In genomic region chr16:89484923-89485679, GRCh38 we compare ENCODE assay signal across 8 cellular contexts. TPM values are rescaled to one million over a fixed set of nuclear protein-coding genes. Genes with fewer than 3 reads are reported as not detected.
DNase-seq lines count a peak whose midpoint lies in the region; ATAC-seq and TF ChIP-seq lines count a peak whose summit lies in the region.

No MANE protein-coding gene starts in this region.

- no peak overlapping the region for H3K4ac ChIP-seq in IMR-90 (ENCODE audit: low read depth, low read length)

- H3K4me1 ChIP-seq in IMR-90 (ENCODE audit: control insufficient read depth, insufficient read depth, low read length) (peaks cover 27% of the 10 kb centered on the region), Karpas-422 (ENCODE audit: low read length) (peaks cover 15% of the 10 kb centered on the region)

- no peak overlapping the region for H3K18ac ChIP-seq in IMR-90 (ENCODE audit: low read depth, low read length)

- H2BK120ac ChIP-seq in IMR-90 (ENCODE audit: low read depth, low read length) = no peak overlapping the region

- peak overlapping the region; percentile 37; the same call in 1 of the 2 replicates for H3K23ac ChIP-seq in IMR-90 (ENCODE audit: low read depth, low read length)

- no peak for TF ChIP-seq CTCF in IMR-90 (conservative IDR thresholded peaks at IDR 0.05; ENCODE audit: low read depth, low read length)

- peaks cover 45% of the 10 kb centered on the region for H3K9me1 ChIP-seq in IMR-90 (ENCODE audit: insufficient read depth, low read length)

- no peaks in the 10 kb centered on the region for H3K9me3 ChIP-seq in IMR-90 (ENCODE audit: control insufficient read depth, insufficient read depth, low read length)
- no peaks in the 10 kb centered on the region for H3K9me3 ChIP-seq in Karpas-422 (ENCODE audit: low read length)

- H4K20me1 ChIP-seq in IMR-90 (ENCODE audit: insufficient read depth, low read length) (peaks cover 91% of the 10 kb centered on the region), Karpas-422 (ENCODE audit: insufficient read depth, low read depth, low read length) (peaks cover 88% of the 10 kb centered on the region)

- intact Hi-C loops in IMR-90 (cut with micrococcal nuclease) = no loop called here

- H3K9me3 Mint-ChIP-seq in activated naive CD8-positive, alpha-beta T cell treated with anti-CD3 and anti-CD28 coated beads, Interleukin-2, amount 50 U/mL, for 24 hours = no peaks in the 10 kb centered on the region

- no peak overlapping the region for H2AK5ac ChIP-seq in IMR-90 (ENCODE audit: low read depth, low read length)

- in situ Hi-C loops in IMR-90 (cut with MboI; ENCODE audit: low sequenced_read_pairs) = no loop called here

- H3K14ac ChIP-seq in IMR-90 (replicated peaks; ENCODE audit: low read depth, low read length) = no peak overlapping the region

- H3K36me3 ChIP-seq in IMR-90 (ENCODE audit: control insufficient read depth, insufficient read depth, low read length) (no peaks in the 10 kb centered on the region), Karpas-422 (ENCODE audit: insufficient read depth, low read length) (no peaks in the 10 kb centered on the region; the same call in 1 of the 2 replicates)

- H3K27me3 Mint-ChIP-seq in activated naive CD8-positive, alpha-beta T cell treated with anti-CD3 and anti-CD28 coated beads, Interleukin-2, amount 50 U/mL, for 24 hours = no peaks in the 10 kb centered on the region

- H3K9me2 ChIP-seq in Karpas-422 (replicated peaks; ENCODE audit: insufficient read depth, low read length) = no peaks in the 10 kb centered on the region

- DNase-seq in NCI-H82 (lab: John Stamatoyannopoulos, UW) (peak; percentile 13), NCI-H82 treated with DMSO at 0.1 percent for 48 hours (lab: John Stamatoyannopoulos, UW; ENCODE audit: unreplicated experiment) (no peak), IMR-90 (no peak), NCI-H1105 (lab: John Stamatoyannopoulos, UW) (no peak), Karpas-422 (no peak)
- DNase-seq in activated naive CD8-positive, alpha-beta T cell treated with anti-CD3 and anti-CD28 coated beads, Interleukin-2, amount 50 U/mL, for 24 hours = no peak
- peak; percentile 52 for DNase-seq in stimulated activated CD8-positive, alpha-beta memory T cell treated with anti-CD3 and anti-CD28 coated beads, Interleukin-4, amount 100 ng/mL, for 48 hours

- H2AK9ac ChIP-seq in IMR-90 (replicated peaks; ENCODE audit: low read depth, low read length, poor library complexity) = no peak overlapping the region

- H3K4me3 ChIP-seq in IMR-90 (ENCODE audit: insufficient read depth, low read depth, low read length) (no peak overlapping the region), Karpas-422 (ENCODE audit: low read length) (no peak overlapping the region)

- TF ChIP-seq RAD21 in IMR-90 (IDR thresholded peaks at IDR 0.05; ENCODE audit: low read length) = no peak

- H2AFZ ChIP-seq in IMR-90 (replicated peaks; ENCODE audit: low read length, poor library complexity) = no peak overlapping the region
- no peak overlapping the region for H2AFZ ChIP-seq in Karpas-422 (ENCODE audit: low read length)

- POLR2A ChIA-PET in IMR-90 (lab: Charles Lee; ENCODE audit: unreplicated experiment) = no interaction called here

- no peak for TF ChIP-seq POLR2A in IMR-90 (IDR thresholded peaks at IDR 0.05; ENCODE audit: low read depth, low read length)

- peaks cover 87% of the 10 kb centered on the region for H3K4me1 Mint-ChIP-seq in activated naive CD8-positive, alpha-beta T cell treated with anti-CD3 and anti-CD28 coated beads, Interleukin-2, amount 50 U/mL, for 24 hours

- H4K8ac ChIP-seq in IMR-90 (ENCODE audit: low read depth in 2 of 2, low read length in 2 of 2) = no peak overlapping the region

- H3K4me2 ChIP-seq in IMR-90 (ENCODE audit: low read depth, low read length) (no peak overlapping the region), Karpas-422 (ENCODE audit: low read depth, low read length, poor library complexity, severe bottlenecking) (no peak overlapping the region)

- H3K27ac Mint-ChIP-seq in activated naive CD8-positive, alpha-beta T cell treated with anti-CD3 and anti-CD28 coated beads, Interleukin-2, amount 50 U/mL, for 24 hours = peak overlapping the region; percentile 82

- dilution Hi-C loops in IMR-90 (cut with HindIII; ENCODE audit: low sequenced_read_pairs, unreplicated experiment) = no loop called here

- H3K79me2 ChIP-seq in Karpas-422 (ENCODE audit: low read length) = peaks cover 84% of the 10 kb centered on the region

- H3K4me3 Mint-ChIP-seq in activated naive CD8-positive, alpha-beta T cell treated with anti-CD3 and anti-CD28 coated beads, Interleukin-2, amount 50 U/mL, for 24 hours = peak overlapping the region; percentile 96

- no peak overlapping the region for H2BK15ac ChIP-seq in IMR-90 (ENCODE audit: low read depth, low read length)

- H4K5ac ChIP-seq in IMR-90 (ENCODE audit: low read depth, low read length) = no peak overlapping the region

- H3K27me3 ChIP-seq in IMR-90 (ENCODE audit: control insufficient read depth, insufficient read depth, low read length) = no peaks in the 10 kb centered on the region
- H3K27me3 ChIP-seq in Karpas-422 (ENCODE audit: low read length) = no peaks in the 10 kb centered on the region; the same call in 1 of the 2 replicates

- peaks cover 0 to 64% of the 10 kb centered on the region in 2 experiments; a peak in 2 of 4 replicates for H3K79me1 ChIP-seq in IMR-90 (ENCODE audit: low read depth in 1 of 2, low read length in 2 of 2)

- 64% methylated on average over 2 of the region's 11 CpGs; no CpG with 5 or more reads in 1 of the 2 experiments for WGBS in IMR-90 (ENCODE audit: extremely low coverage in 2 of 2, insufficient read length in 1 of 2), 2 experiments

- peaks cover 55% of the 10 kb centered on the region for H3K36me3 Mint-ChIP-seq in activated naive CD8-positive, alpha-beta T cell treated with anti-CD3 and anti-CD28 coated beads, Interleukin-2, amount 50 U/mL, for 24 hours (ENCODE audit: low read depth)

- H3K27ac ChIP-seq in IMR-90 (ENCODE audit: insufficient read depth, low read length) = no peak overlapping the region
- H3K27ac ChIP-seq in Karpas-422 (ENCODE audit: low read length) = no peak overlapping the region

- ATAC-seq in IMR-90 (ENCODE audit: low read depth) = no peak
- ATAC-seq in activated naive CD8-positive, alpha-beta T cell treated with anti-CD3 and anti-CD28 coated beads, Interleukin-2, amount 50 U/mL, for 24 hours = peak; percentile 21
- no peak for ATAC-seq in HG02938 (IDR thresholded peaks at IDR 0.05; ENCODE audit: unreplicated experiment)

- H3K9ac ChIP-seq in IMR-90 (ENCODE audit: low read depth, low read length) (no peak overlapping the region), Karpas-422 (ENCODE audit: low read length) (no peak overlapping the region)

- CTCF ChIA-PET in IMR-90 (lab: Yijun Ruan, JAX) = no interaction called here

- H2BK5ac ChIP-seq in IMR-90 (ENCODE audit: low read depth, low read length, poor library complexity, severe bottlenecking) = no peak overlapping the region

- no peak overlapping the region for H2BK20ac ChIP-seq in IMR-90 (ENCODE audit: low read depth, low read length)

- no peak overlapping the region for H3K56ac ChIP-seq in IMR-90 (ENCODE audit: extremely low read depth, insufficient read depth, low read length)

- no peak overlapping the region for H4K91ac ChIP-seq in IMR-90 (ENCODE audit: insufficient read depth, low read depth, low read length)

- no TSS peak for BruUV-seq in IMR-90 (replicated peaks; lab: Mats Ljungman, UMichigan)

TF ChIP-seq in IMR-90, 13 proteins besides CTCF, POLR2A, EP300 and RAD21:
- no peak for TF ChIP-seq ELK1 (IDR thresholded peaks at IDR 0.05; ENCODE audit: borderline replicate concordance, low read depth, low read length)
- no peak for TF ChIP-seq RFX5 (IDR thresholded peaks at IDR 0.05; ENCODE audit: low read depth, low read length)
- no peak for TF ChIP-seq RCOR1 (IDR thresholded peaks at IDR 0.05; ENCODE audit: insufficient replicate concordance, low read length)
- TF ChIP-seq NFE2L2 (IDR thresholded peaks at IDR 0.05; ENCODE audit: low read depth, low read length) = no peak
- TF ChIP-seq MXI1 (IDR thresholded peaks at IDR 0.05; ENCODE audit: borderline replicate concordance, low read depth, low read length) = no peak
- no peak for TF ChIP-seq BHLHE40 (IDR thresholded peaks at IDR 0.05; ENCODE audit: low read depth, low read length)
- no peak for TF ChIP-seq SMC3 (IDR thresholded peaks at IDR 0.05; ENCODE audit: low read depth, low read length)
- TF ChIP-seq CEBPB (IDR thresholded peaks at IDR 0.05; ENCODE audit: low read depth, low read length) = no peak
- TF ChIP-seq, protein P1, sequence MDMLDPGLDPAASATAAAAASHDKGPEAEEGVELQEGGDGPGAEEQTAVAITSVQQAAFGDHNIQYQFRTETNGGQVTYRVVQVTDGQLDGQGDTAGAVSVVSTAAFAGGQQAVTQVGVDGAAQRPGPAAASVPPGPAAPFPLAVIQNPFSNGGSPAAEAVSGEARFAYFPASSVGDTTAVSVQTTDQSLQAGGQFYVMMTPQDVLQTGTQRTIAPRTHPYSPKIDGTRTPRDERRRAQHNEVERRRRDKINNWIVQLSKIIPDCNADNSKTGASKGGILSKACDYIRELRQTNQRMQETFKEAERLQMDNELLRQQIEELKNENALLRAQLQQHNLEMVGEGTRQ (IDR thresholded peaks at IDR 0.05; ENCODE audit: low read depth, low read length) = no peak

RNA-seq across cellular contexts. Expression of gene ANKRD11, which starts 5.3 kb away (rescaled TPM):
- 28.1 and 46.8 TPM in 2 replicates for total RNA-seq in IMR-90 (2012; rRNA removed)
- 67.8 and 71.9 TPM in 2 replicates for polyA plus RNA-seq in IMR-90 (2012; rRNA removed)
- polyA plus RNA-seq in IMR-90 (2012; cell fraction: cytosol; rRNA removed) = 50.6 and 79.2 TPM in 2 replicates
- 174 and 231 TPM in 2 replicates for polyA plus RNA-seq in IMR-90 (2012; cell fraction: nucleus; rRNA removed; ENCODE audit: low replicate concordance)
- 28.5 and 29.9 TPM in 2 replicates for total RNA-seq in Karpas-422 (2014; rRNA removed; shearing (Covaris generic); ENCODE audit: low replicate concordance)

RNA-seq across cellular contexts. Expression of gene SPG7, which starts 23.1 kb away (rescaled TPM):
- 95.3 and 96.8 TPM in 2 replicates for total RNA-seq in IMR-90 (2012; rRNA removed)
- polyA plus RNA-seq in IMR-90 (2012; rRNA removed) = 82.8 and 94.6 TPM in 2 replicates
- 49.9 and 71.5 TPM in 2 replicates for polyA plus RNA-seq in IMR-90 (2012; cell fraction: cytosol; rRNA removed)
- polyA plus RNA-seq in IMR-90 (2012; cell fraction: nucleus; rRNA removed; ENCODE audit: low replicate concordance) = 594 and 800 TPM in 2 replicates
- 44.6 and 74.8 TPM in 2 replicates for total RNA-seq in Karpas-422 (2014; rRNA removed; shearing (Covaris generic); ENCODE audit: low replicate concordance)

Comparison
In these comparisons a context has a peak if more than half of its experiments do, and no peak if none do; other contexts are left out.
1. DNase-seq: peak in NCI-H82 (single experiment) and stimulated activated CD8-positive, alpha-beta memory T cell treated with anti-CD3 and anti-CD28 coated beads, Interleukin-4, amount 100 ng/mL, for 48 hours (single experiment); none in NCI-H82 treated with DMSO at 0.1 percent for 48 hours (single experiment), IMR-90 (single experiment), activated naive CD8-positive, alpha-beta T cell treated with anti-CD3 and anti-CD28 coated beads, Interleukin-2, amount 50 U/mL, for 24 hours (single experiment), NCI-H1105 (single experiment) and Karpas-422 (single experiment).